Comparison of ENCODE assay signal across 8 cellular contexts in the genomic region with DNA sequence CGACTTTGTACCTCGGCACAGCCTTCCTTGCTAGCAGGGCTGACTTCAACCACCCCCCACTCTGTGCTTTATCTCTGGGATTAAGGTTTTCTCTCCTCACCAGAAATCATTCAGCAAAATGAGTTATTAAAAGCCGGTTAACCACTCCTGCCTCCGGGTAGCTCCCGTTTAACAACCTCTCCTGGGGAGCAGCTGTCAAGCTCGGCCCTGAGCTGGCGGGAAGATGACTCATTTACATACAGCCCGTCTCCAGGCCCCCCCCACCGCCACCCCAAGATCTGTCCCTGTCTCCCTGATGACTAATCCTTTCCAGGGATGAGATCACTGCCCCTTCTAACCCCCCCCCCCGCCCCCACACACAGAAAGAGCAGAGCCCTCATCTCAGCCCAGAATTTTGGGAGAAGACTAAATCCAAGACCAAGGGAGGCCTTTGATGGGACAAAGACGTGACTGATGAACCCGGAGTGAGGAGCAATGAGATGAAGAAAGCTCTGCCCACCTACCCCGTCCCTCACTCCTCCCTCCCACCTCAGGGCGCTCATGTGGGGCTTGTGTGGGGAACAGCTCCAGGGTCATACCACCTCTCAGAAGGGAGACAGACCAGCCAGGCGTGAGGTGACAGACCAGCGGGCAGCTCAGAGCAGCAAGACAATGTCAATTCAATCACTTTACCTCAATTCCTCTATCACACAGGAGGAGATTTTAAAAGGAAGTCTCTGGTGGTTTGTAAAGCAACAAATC. TPM values are rescaled to one million over a fixed set of nuclear protein-coding genes. Genes with fewer than 3 reads are reported as not detected.
A peak's percentile ranks its signal among the peaks of the same experiment; 100 is the strongest.
DNase-seq lines count a peak whose midpoint lies in the region; ATAC-seq lines count a peak whose summit lies in the region.
"Had no signal": no experiment of that assay in that cellular context is flagged by ENCODE, and none has a peak within 500 bp of the region (broad histone marks: within the 10 kb centered on the region; RNA-seq: fewer than 3 reads in every experiment).

No MANE protein-coding gene starts in this region.

- DNase-seq in EH (ENCODE audit: low read depth) (peak; percentile 96), M059J (ENCODE audit: low read depth) (peak; percentile 97), astrocyte of the hippocampus (ENCODE audit: low read depth, low spot score) (peak; percentile 68), NOMO-1 treated with DMSO at 0.1 percent for 48 hours (lab: John Stamatoyannopoulos, UW; ENCODE audit: unreplicated experiment) (no peak), GM19238 (ENCODE audit: insufficient read length, low spot score) (no peak)
- DNase-seq: NCI-H774 had no signal

- H3K4me1 ChIP-seq in mesodermal cell (ENCODE audit: control insufficient read depth, insufficient read depth, low read length, poor library complexity, severe bottlenecking) = peaks cover 21% of the 10 kb centered on the region

- no peaks in the 10 kb centered on the region for H3K36me3 ChIP-seq in mesodermal cell (ENCODE audit: control insufficient read depth, insufficient read depth, low read length)

- no peaks in the 10 kb centered on the region for H3K9me3 ChIP-seq in mesodermal cell (ENCODE audit: control insufficient read depth, low read length)

- no peak overlapping the region for H3K4me3 ChIP-seq in mesodermal cell (ENCODE audit: extremely low read depth, insufficient read depth, low read length, poor library complexity, severe bottlenecking)

- ATAC-seq in GM19035 (IDR thresholded peaks at IDR 0.05; ENCODE audit: unreplicated experiment) = no peak

- H3K27ac ChIP-seq in mesodermal cell (ENCODE audit: low read depth, low read length, severe bottlenecking) = peak overlapping the region; percentile 66

- 34 to 51% methylated on average over 3 to 6 of the region's 16 CpGs for WGBS in mesodermal cell (ENCODE audit: insufficient coverage in 2 of 2), 2 experiments

RNA-seq across cellular contexts. Expression of gene KCNK12, which starts 36.4 kb away (rescaled TPM):
- total RNA-seq in M059J (2014; rRNA removed; shearing (Covaris generic)) = not detected in 2 replicates
- polyA plus RNA-seq in mesodermal cell (2013, experiment 1 of 2) = 0.11 TPM
- 0.10 TPM for polyA plus RNA-seq in mesodermal cell (2013, experiment 2 of 2)

Comparison
In these comparisons a context has a peak if more than half of its experiments do, and no peak if none do; other contexts are left out.
1. DNase-seq: peak in EH (single experiment), M059J (single experiment) and astrocyte of the hippocampus (single experiment); none in NOMO-1 treated with DMSO at 0.1 percent for 48 hours (single experiment) and GM19238 (single experiment).